In genomic region chr17:75940727-75941441, GRCh38 we compare ENCODE assay signal across 8 cellular contexts. TPM values are rescaled to one million over a fixed set of nuclear protein-coding genes. Genes with fewer than 3 reads are reported as not detected.
DNase-seq lines count a peak whose midpoint lies in the region; ATAC-seq and TF ChIP-seq lines count a peak whose summit lies in the region.

TSS of gene FBF1 (minus strand) at chr17:75941042. CDS start at chr17:75938149, 2,893 bp downstream.

- TF ChIP-seq CTCF in spleen (IDR thresholded peaks at IDR 0.05 in 8 of 11, conservative IDR thresholded peaks at IDR 0.05 in 3 of 11), result peak in 4 of 11 experiments; percentile 16 to 26 (median 16)

- H3K4me3 ChIP-seq in spleen, result peak within 1 kb of the TSS; percentile 49 to 96 (median 74)

- peak in 2 of 3 donors; percentile 45 to 55 for TF ChIP-seq POLR2A in spleen (IDR thresholded peaks at IDR 0.05)

- H3K9me3 ChIP-seq in spleen, result no peaks in the 10 kb centered on the region

- intact Hi-C loops in spleen (cut with DNase I; ENCODE audit: low total_unique reads), result no loop called here

- ATAC-seq in GM19023 (IDR thresholded peaks at IDR 0.05; ENCODE audit: unreplicated experiment), result peak; percentile 90
- peak; percentile 96 for ATAC-seq in HG03280 (IDR thresholded peaks at IDR 0.05; ENCODE audit: unreplicated experiment)

- H3K27ac ChIP-seq in caudate nucleus (ENCODE audit: low read depth, low read length), result peak within 1 kb of the TSS; percentile 58
- H3K27ac ChIP-seq in spleen, result peak within 1 kb of the TSS; percentile 46 to 89 (median 73)

- 0 to 2% (median 0%) methylated on average over 19 to 63 of the region's 63 CpGs for WGBS in spleen, 5 donors

- peaks cover 0 to 22% (median 16%) of the 10 kb centered on the region in 6 donors for H3K4me1 ChIP-seq in spleen

- H3K36me3 ChIP-seq in spleen, result peaks cover 0 to 33% (median 4%) of the 10 kb centered on the region in 6 donors

- no peaks in the 10 kb centered on the region for H3K27me3 ChIP-seq in spleen (replicated peaks in 1 of 7)

- DNase-seq in AG08395 (ENCODE audit: low spot score), result peak; percentile 99
- peak; percentile 95 for DNase-seq in NCI-H345 treated with DMSO at 0.1 percent for 48 hours (lab: John Stamatoyannopoulos, UW; ENCODE audit: unreplicated experiment)
- DNase-seq in activated CD4-positive, CD25-positive, alpha-beta regulatory T cell (lab: John Stamatoyannopoulos, UW), result peak; percentile 77 to 82 (median 78)
- DNase-seq in caudate nucleus (lab: John Stamatoyannopoulos, UW), result peak; percentile 24 to 98 (median 94)
- DNase-seq in inferior parietal cortex (ENCODE audit: extremely low spot score), result peak; percentile 94
- peak; percentile 99 for DNase-seq in spleen

RNA-seq across cellular contexts. Expression of gene FBF1, which starts in this region (rescaled TPM):
- 10 to 100 TPM in 4 of 7 donors, 1 to 10 TPM in 3; 7.7 to 16.0 (median 10.3) TPM for total RNA-seq in spleen
- 10 to 100 TPM in 1 of 3 donors, 1 to 10 TPM in 2; 5.2 to 14.4 (median 7.3) TPM for polyA plus RNA-seq in spleen

Comparison
In these comparisons a context has a peak if more than half of its experiments do, and no peak if none do; other contexts are left out.
1. Peak in every context shown above with its lines: DNase-seq, ATAC-seq, H3K4me3 ChIP-seq and H3K27ac ChIP-seq.